ENCODE assay signal across 14 cellular contexts in the genomic region with DNA sequence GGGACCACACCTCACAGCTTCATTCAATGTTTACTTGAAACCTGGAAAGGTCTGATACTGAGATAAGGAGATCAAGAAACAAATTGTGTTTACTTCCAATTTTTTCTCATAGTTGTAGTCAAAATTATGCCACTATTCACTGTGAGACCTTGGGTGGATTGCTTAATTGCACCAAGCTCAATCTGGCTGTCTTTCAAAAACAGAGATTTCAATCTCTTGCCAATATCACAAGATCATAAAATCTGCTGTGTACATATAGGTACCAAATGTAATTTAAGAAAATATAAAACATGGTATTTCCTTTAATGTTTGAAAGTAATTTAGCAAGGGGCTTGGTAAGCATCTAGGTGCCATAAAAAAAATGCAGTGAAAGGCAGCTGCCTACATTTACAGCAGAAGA.
A peak's percentile ranks its signal among the peaks of the same experiment; 100 is the strongest.
DNase-seq lines count a peak whose midpoint lies in the region; ATAC-seq, FAIRE-seq and TF ChIP-seq lines count a peak whose summit lies in the region.
"Had no signal": no experiment of that assay in that cellular context is flagged by ENCODE, and none has a peak within 500 bp of the region (broad histone marks: within the 10 kb centered on the region; RNA-seq: fewer than 3 reads in every experiment).

No MANE protein-coding gene starts in this region.

- no peak for FAIRE-seq in A549 (lab: Jason Lieb, UNC)
- no peak for FAIRE-seq in H54 (lab: Jason Lieb, UNC)
- FAIRE-seq: GM19239, H1 had no signal

- no peak overlapping the region for H2AFZ ChIP-seq in Karpas-422 (ENCODE audit: low read length)

- TF ChIP-seq RAD21 in A549 (conservative IDR thresholded peaks at IDR 0.05 in 1 of 2, IDR thresholded peaks at IDR 0.05 in 1 of 2) = no peak

- H3K27me3 ChIP-seq in Karpas-422 (ENCODE audit: low read length) (no peaks in the 10 kb centered on the region), HAP-1 (ENCODE audit: low read depth) (no peaks in the 10 kb centered on the region), H7 (ENCODE audit: control insufficient read depth, insufficient read depth, low read length) (no peaks in the 10 kb centered on the region)

- H3K36me3 ChIP-seq in Karpas-422 (ENCODE audit: insufficient read depth, low read length) = no peaks in the 10 kb centered on the region
- H3K36me3 ChIP-seq in mucosa of descending colon (ENCODE audit: low read depth) = no peaks in the 10 kb centered on the region
- no peaks in the 10 kb centered on the region for H3K36me3 ChIP-seq in HAP-1 (replicated peaks)
- H3K36me3 ChIP-seq in H7 (replicated peaks; ENCODE audit: control insufficient read depth, insufficient read depth, low read length) = no peaks in the 10 kb centered on the region

- no peak for TF ChIP-seq EP300 in A549 (IDR thresholded peaks at IDR 0.05)

- intact Hi-C loops in mucosa of descending colon (cut with DNase I, micrococcal nuclease) = no loop called here

- TF ChIP-seq CTCF in A549 (IDR thresholded peaks at IDR 0.05) (no peak), VCaP (conservative IDR thresholded peaks at IDR 0.05) (no peak), mucosa of descending colon (IDR thresholded peaks at IDR 0.05) (no peak)

- in situ Hi-C loops in HAP-1 (cut with MboI; ENCODE audit: low sequenced_read_pairs) = no loop called here

- no peaks in the 10 kb centered on the region for H3K9me2 ChIP-seq in Karpas-422 (replicated peaks; ENCODE audit: insufficient read depth, low read length)

- TF ChIP-seq POLR2A in A549 (IDR thresholded peaks at IDR 0.05; ENCODE audit: low read length) (no peak), H54 (IDR thresholded peaks at IDR 0.05; ENCODE audit: low read depth, low read length) (no peak)

- H3K27ac ChIP-seq in A549 (peak overlapping the region; percentile 30 to 41; a peak in 2 of 6 replicates), Karpas-422 (ENCODE audit: low read length) (no peak overlapping the region), VCaP (peak overlapping the region; percentile 90)

- H3K9ac ChIP-seq in Karpas-422 (ENCODE audit: low read length) = no peak overlapping the region

- H3K4me3 ChIP-seq in A549 (no peak overlapping the region), Karpas-422 (ENCODE audit: low read length) (no peak overlapping the region), mucosa of descending colon (no peak overlapping the region), HAP-1 (no peak overlapping the region), H7 (ENCODE audit: insufficient read depth, low read depth, low read length) (no peak overlapping the region)

- POLR2A ChIA-PET in A549 (lab: Yijun Ruan, JAX) = interaction anchor here (0.9 kb wide), 1 partner anchor 186 kb away, joined by 4 read pairs; a partner anchor contains a TSS

- CTCF ChIA-PET in A549 (lab: Yijun Ruan, JAX) = interaction anchor here (1.0 to 1.7 kb wide), 4 partner anchors 9 to 687 kb away, joined by 3 to 10 read pairs (median 3); a partner anchor contains a TSS

- no peaks in the 10 kb centered on the region for H4K20me1 ChIP-seq in Karpas-422 (ENCODE audit: insufficient read depth, low read depth, low read length)

- no peak for ATAC-seq in A549
- ATAC-seq in mucosa of descending colon = peak; percentile 81

- no peaks in the 10 kb centered on the region for H3K79me2 ChIP-seq in Karpas-422 (ENCODE audit: low read length)

- H3K4me2 ChIP-seq in A549 (peak overlapping the region; percentile 49), Karpas-422 (ENCODE audit: low read depth, low read length, poor library complexity, severe bottlenecking) (no peak overlapping the region)

- H3K9me3 ChIP-seq in A549 (no peaks in the 10 kb centered on the region), Karpas-422 (ENCODE audit: low read length) (no peaks in the 10 kb centered on the region), mucosa of descending colon (no peaks in the 10 kb centered on the region), HAP-1 (no peaks in the 10 kb centered on the region)

- H3K4me1 ChIP-seq in A549 (peaks cover 35% of the 10 kb centered on the region), Karpas-422 (ENCODE audit: low read length) (no peaks in the 10 kb centered on the region), mucosa of descending colon (ENCODE audit: low read depth) (peaks cover 14% of the 10 kb centered on the region), HAP-1 (no peaks in the 10 kb centered on the region)

- no peak for DNase-seq in A549 (ENCODE audit: low read depth in 1 of 2, low spot score in 1 of 2)
- DNase-seq in Karpas-422 = peak; percentile 4
- no peak for DNase-seq in mucosa of descending colon
- DNase-seq in NCI-H2227 treated with DMSO at 0.1 percent for 48 hours (lab: John Stamatoyannopoulos, UW) = no peak
- DNase-seq in HAP-1 (ENCODE audit: low spot score in 2 of 2) = no peak
- no peak for DNase-seq in H7
- no peak for DNase-seq in H54 (ENCODE audit: insufficient read length, low spot score)
- DNase-seq: C1 segment of cervical spinal cord; CD4-positive, alpha-beta memory T cell; DND-41; GDM1 had no signal

TF ChIP-seq in A549, 52 proteins besides CTCF, POLR2A, EP300 and RAD21:
- TF ChIP-seq GATA3 (IDR thresholded peaks at IDR 0.05; ENCODE audit: borderline replicate concordance) (peak; percentile 36; the same call in 1 of the 2 replicates), RCOR1 (IDR thresholded peaks at IDR 0.05; ENCODE audit: low read depth, low read length) (no peak)
